In the genomic region with DNA sequence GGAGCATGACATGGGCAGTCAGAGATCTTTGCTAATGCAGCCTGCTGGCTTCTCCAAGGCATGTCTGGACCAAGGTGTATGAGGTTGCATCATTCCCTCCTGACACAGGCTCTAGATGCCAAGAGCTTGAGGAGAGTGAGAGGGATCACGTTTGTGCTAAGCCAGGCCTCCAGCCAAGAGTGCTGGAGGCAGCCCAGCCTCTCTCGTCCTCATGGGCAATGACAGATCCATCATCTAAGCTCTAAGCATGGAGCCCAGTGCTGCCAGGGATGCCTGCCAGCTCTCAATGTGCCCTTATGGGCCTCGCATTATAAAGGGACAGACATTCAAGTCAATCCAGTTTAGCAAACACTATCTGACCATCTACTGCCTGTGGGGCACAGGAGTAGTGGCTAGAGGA, we compare ENCODE assay signal across 21 cellular contexts.
DNase-seq lines count a peak whose midpoint lies in the region; ATAC-seq, FAIRE-seq and TF ChIP-seq lines count a peak whose summit lies in the region.
"Had no signal": no experiment of that assay in that cellular context is flagged by ENCODE, and none has a peak within 500 bp of the region (broad histone marks: within the 10 kb centered on the region; RNA-seq: fewer than 3 reads in every experiment).

No MANE protein-coding gene starts in this region.

- peaks cover 3 to 8% of the 10 kb centered on the region in 2 donors for H3K9me3 ChIP-seq in kidney (ENCODE audit: control insufficient read depth in 1 of 2, low read length in 2 of 2)
- H3K9me3 ChIP-seq: Caco-2 had no signal

- in situ Hi-C loops in G401 (cut with HindIII; ENCODE audit: low sequenced_read_pairs), result no loop called here

- CTCF ChIA-PET in GM10248 (lab: Yijun Ruan, JAX), result no interaction called here

- TF ChIP-seq CTCF in kidney (IDR thresholded peaks at IDR 0.05; ENCODE audit: borderline replicate concordance, extremely low read depth, insufficient read depth) (no peak), GM10248 (IDR thresholded peaks at IDR 0.05; ENCODE audit: control extremely low read depth, extremely low read depth, low read depth, missing control alignments) (no peak)

- no peak for ATAC-seq in GM19395 (IDR thresholded peaks at IDR 0.05; ENCODE audit: unreplicated experiment)

- no peak overlapping the region for H3K27ac ChIP-seq in kidney (ENCODE audit: low read depth in 2 of 2, low read length in 2 of 2)
- H3K27ac ChIP-seq: GM23248, PC-9, RWPE1 had no signal

- no peaks in the 10 kb centered on the region for H3K36me3 ChIP-seq in kidney (ENCODE audit: control insufficient read depth in 1 of 2, insufficient read depth in 2 of 2, low read length in 2 of 2)

- no peak overlapping the region for H3K4me3 ChIP-seq in kidney (ENCODE audit: low read length in 2 of 2)
- H3K4me3 ChIP-seq: GM23248, PC-9 had no signal

- POLR2A ChIA-PET in GM10248 (lab: Yijun Ruan, JAX), result no interaction called here

- H3K9ac ChIP-seq in kidney (ENCODE audit: low read length in 2 of 2), result no peak overlapping the region
- H3K9ac ChIP-seq: GM23248 had no signal

- H3K4me1 ChIP-seq in kidney (ENCODE audit: control insufficient read depth in 1 of 2, insufficient read depth in 1 of 2, low read depth in 1 of 2, low read length in 2 of 2), result no peaks in the 10 kb centered on the region
- H3K4me1 ChIP-seq: Caco-2 had no signal

- peak; percentile 53 for DNase-seq in SIG-M5 treated with dmso at 0.1 percent for 504 hours (lab: John Stamatoyannopoulos, UW; ENCODE audit: unreplicated experiment)
- DNase-seq in SIG-M5 (lab: John Stamatoyannopoulos, UW), result no peak
- peak; percentile 98 for DNase-seq in G401 (ENCODE audit: low spot score)
- DNase-seq in cerebellar cortex (ENCODE audit: low spot score), result peak; percentile 97
- DNase-seq in kidney, result peak; percentile 11
- no peak for DNase-seq in GM10248 (ENCODE audit: extremely low spot score)
- DNase-seq: Caco-2; CD4-positive, CD25-positive, alpha-beta regulatory T cell; GM23248; HCEC 1CT; Karpas-422; MM.1S; NCI-H1105 treated with DMSO at 0.1 percent for 48 hours; NCI-H1694 treated with DMSO at 0.1 percent for 48 hours; NCI-H226; NCI-H524 treated with DMSO at 0.1 percent for 48 hours; PC-9 had no signal

- no peak for FAIRE-seq in kidney (lab: Jason Lieb, UNC)
- FAIRE-seq: GM12891, GM19239 had no signal

- intact Hi-C loops in kidney (cut with DNase I), result no loop called here

Comparison
In these comparisons a context has a peak if more than half of its experiments do, and no peak if none do; other contexts are left out.
1. DNase-seq: peak in SIG-M5 treated with dmso at 0.1 percent for 504 hours (single experiment), G401 (single experiment), cerebellar cortex (single experiment) and kidney (single experiment); none in SIG-M5 (single experiment) and GM10248 (single experiment).